In genomic region chr7:24981544-24981951, GRCh38 we compare ENCODE assay signal across 8 cellular contexts. TPM values are rescaled to one million over a fixed set of nuclear protein-coding genes. Genes with fewer than 3 reads are reported as not detected.
A peak's percentile ranks its signal among the peaks of the same experiment; 100 is the strongest.
DNase-seq lines count a peak whose midpoint lies in the region; ATAC-seq and TF ChIP-seq lines count a peak whose summit lies in the region.

No MANE protein-coding gene starts in this region.

- H3K4me1 ChIP-seq in Peyer's patch: peaks cover 0 to 18% (median 0%) of the 10 kb centered on the region in 4 donors
- H3K4me1 ChIP-seq in cardiac muscle cell (ENCODE audit: low read depth): peaks cover 4% of the 10 kb centered on the region
- H3K4me1 ChIP-seq in osteoblast (ENCODE audit: insufficient read depth, low read length): peaks cover 19% of the 10 kb centered on the region
- peaks cover 5% of the 10 kb centered on the region for H3K4me1 ChIP-seq in upper lobe of right lung

- H3K4me3 ChIP-seq in Peyer's patch (peak overlapping the region; percentile 58 to 95 (median 62)), cardiac muscle cell (peak overlapping the region; percentile 67), osteoblast (ENCODE audit: insufficient read depth, low read length) (peak overlapping the region; percentile 88), upper lobe of right lung (peak overlapping the region; percentile 60)

- H4K20me1 ChIP-seq in osteoblast (ENCODE audit: insufficient read depth, low read length): peaks cover 7% of the 10 kb centered on the region

- H3K36me3 Mint-ChIP-seq in activated naive CD4-positive, alpha-beta T cell treated with anti-CD3 and anti-CD28 coated beads, Interleukin-2, amount 50 U/mL, for 72 hours: peaks cover 0 to 17% of the 10 kb centered on the region in 2 donors

- no peaks in the 10 kb centered on the region for H3K9me3 Mint-ChIP-seq in activated naive CD4-positive, alpha-beta T cell treated with anti-CD3 and anti-CD28 coated beads, Interleukin-2, amount 50 U/mL, for 72 hours

- H3K27ac ChIP-seq in Peyer's patch: peak overlapping the region; percentile 47 to 94 (median 82)
- H3K27ac ChIP-seq in cardiac muscle cell: no peak overlapping the region
- peak overlapping the region; percentile 91 for H3K27ac ChIP-seq in osteoblast (ENCODE audit: low read depth, low read length)
- H3K27ac ChIP-seq in upper lobe of right lung: peak overlapping the region; percentile 75

- H3K9me3 ChIP-seq in Peyer's patch: no peaks in the 10 kb centered on the region
- no peaks in the 10 kb centered on the region for H3K9me3 ChIP-seq in cardiac muscle cell (ENCODE audit: low read depth)
- no peaks in the 10 kb centered on the region for H3K9me3 ChIP-seq in osteoblast (ENCODE audit: low read depth, low read length)
- no peaks in the 10 kb centered on the region for H3K9me3 ChIP-seq in upper lobe of right lung

- peak overlapping the region; percentile 97 for H3K4me2 ChIP-seq in osteoblast (ENCODE audit: insufficient read depth, low read length)

- TF ChIP-seq CTCF in Peyer's patch (IDR thresholded peaks at IDR 0.05) (peak in 1 of 6 experiments; percentile 1), cardiac muscle cell (IDR thresholded peaks at IDR 0.05; ENCODE audit: low read depth, low read length) (no peak), osteoblast (IDR thresholded peaks at IDR 0.05; ENCODE audit: extremely low read depth, low read depth, low read length) (peak; percentile 5), upper lobe of right lung (IDR thresholded peaks at IDR 0.05) (no peak)

- peak overlapping the region; percentile 84 to 86 for H3K27ac Mint-ChIP-seq in activated naive CD4-positive, alpha-beta T cell treated with anti-CD3 and anti-CD28 coated beads, Interleukin-2, amount 50 U/mL, for 72 hours

- H2AFZ ChIP-seq in osteoblast (ENCODE audit: low read length): peak overlapping the region; percentile 89

- ATAC-seq in activated naive CD4-positive, alpha-beta T cell treated with anti-CD3 and anti-CD28 coated beads, Interleukin-2, amount 50 U/mL, for 72 hours: peak; percentile 2 to 7
- ATAC-seq in upper lobe of right lung: peak; percentile 22

- H3K27me3 ChIP-seq in Peyer's patch (no peaks in the 10 kb centered on the region), cardiac muscle cell (peaks cover 24% of the 10 kb centered on the region), osteoblast (ENCODE audit: insufficient read depth, low read length) (no peaks in the 10 kb centered on the region), upper lobe of right lung (no peaks in the 10 kb centered on the region)

- H3K36me3 ChIP-seq in Peyer's patch: no peaks in the 10 kb centered on the region
- H3K36me3 ChIP-seq in cardiac muscle cell: no peaks in the 10 kb centered on the region
- no peaks in the 10 kb centered on the region for H3K36me3 ChIP-seq in osteoblast (ENCODE audit: insufficient read depth, low read length)
- no peaks in the 10 kb centered on the region for H3K36me3 ChIP-seq in upper lobe of right lung

- peaks cover 34% of the 10 kb centered on the region for H3K79me2 ChIP-seq in osteoblast (ENCODE audit: insufficient read depth, low read length)

- TF ChIP-seq POLR2A in GM19099 (IDR thresholded peaks at IDR 0.05; ENCODE audit: extremely low read depth, insufficient read length, low read depth) (peak; percentile 47), Peyer's patch (IDR thresholded peaks at IDR 0.05) (no peak)

- intact Hi-C loops in upper lobe of right lung (cut with DNase I): no loop called here

- DNase-seq in AG08395 (ENCODE audit: low spot score) (peak; percentile 66), Peyer's patch (peak; percentile 60 to 69 (median 68)), cardiac muscle cell (ENCODE audit: low read depth in 1 of 2, low spot score in 1 of 2) (peak; percentile 38 to 39), osteoblast (ENCODE audit: insufficient read length, low spot score, missing footprints) (peak; percentile 87), upper lobe of right lung (peak; percentile 75), iPS-NIHi7 (ENCODE audit: extremely low spot score) (no peak)
- DNase-seq in activated naive CD4-positive, alpha-beta T cell treated with anti-CD3 and anti-CD28 coated beads, Interleukin-2, amount 50 U/mL, for 72 hours (ENCODE audit: low spot score in 2 of 2): peak; percentile 53 to 62

RNA-seq across cellular contexts. Expression of gene OSBPL3, which starts 1.6 kb away (rescaled TPM):
- 10 to 100 TPM; 20.1 to 67.7 (median 22.2) TPM for total RNA-seq in Peyer's patch
- total RNA-seq in activated naive CD4-positive, alpha-beta T cell treated with anti-CD3 and anti-CD28 coated beads, Interleukin-2, amount 50 U/mL, for 72 hours: 10 to 100 TPM; 42.2 to 52.0 TPM
- 5.3 and 8.2 TPM in 2 replicates for total RNA-seq in cardiac muscle cell
- polyA plus RNA-seq in cardiac muscle cell: 3.3 and 7.5 TPM in 2 replicates
- 30.8 and 37.7 TPM in 2 replicates for total RNA-seq in osteoblast
- 23.7 TPM for total RNA-seq in upper lobe of right lung
